Comparison of ENCODE assay signal across 24 cellular contexts in genomic region chr7:158487546-158488224, GRCh38.
DNase-seq lines count a peak whose midpoint lies in the region; ATAC-seq and TF ChIP-seq lines count a peak whose summit lies in the region.
"Had no signal": no experiment of that assay in that cellular context is flagged by ENCODE, and none has a peak within 500 bp of the region (broad histone marks: within the 10 kb centered on the region; RNA-seq: fewer than 3 reads in every experiment).

No MANE protein-coding gene starts in this region.

- intact Hi-C loops in head of caudate nucleus (cut with DNase I), result no loop called here

- no peaks in the 10 kb centered on the region for H3K9me3 ChIP-seq in osteoblast (ENCODE audit: low read depth, low read length)
- H3K9me3 ChIP-seq: SK-N-SH had no signal

- DNase-seq in NCI-H1092 treated with DMSO at 0.1 percent for 48 hours (lab: John Stamatoyannopoulos, UW) (peak; percentile 93), NCI-H1930 (lab: John Stamatoyannopoulos, UW) (peak; percentile 50 to 70), NCI-H774 (lab: John Stamatoyannopoulos, UW) (peak; percentile 46), head of caudate nucleus (peak in 22 of 42 donors; percentile 39 to 80 (median 60)), osteoblast (ENCODE audit: insufficient read length, low spot score, missing footprints) (no peak), DMS53 treated with DMSO at 0.1 percent for 48 hours (lab: John Stamatoyannopoulos, UW; ENCODE audit: unreplicated experiment) (no peak)
- no peak for DNase-seq in activated T-cell treated with anti-CD3 and anti-CD28 coated beads, Interleukin-2, amount 50 U/mL, for 24 hours
- DNase-seq: activated CD4-positive, alpha-beta T cell treated with anti-CD3 and anti-CD28 coated beads, Interleukin-2, amount 10 ng/mL, durations not matched to agents 24 days and 14 days; activated T-cell treated with anti-CD3 and anti-CD28 coated beads, Interleukin-2, amount 50 U/mL, for 72 hours; CD8-positive, alpha-beta T cell; HCEC 1CT; kidney glomerular epithelial cell; midbrain; MM.1S; natural killer cell; NCI-H187; NK-92 treated with Interleukin-12 subunit alpha and Interleukin-12 subunit beta, amount 100 ng/mL, for 24 hours; SK-N-SH; stimulated activated CD4-positive, alpha-beta T cell treated with anti-CD3 and anti-CD28 coated beads, Interleukin-15, amount 100 ng/mL, for 24 hours had no signal

- no peaks in the 10 kb centered on the region for H3K27me3 Mint-ChIP-seq in activated T-cell treated with anti-CD3 and anti-CD28 coated beads, Interleukin-2, amount 50 U/mL, for 24 hours
- H3K27me3 Mint-ChIP-seq: activated CD4-positive, alpha-beta T cell treated with anti-CD3 and anti-CD28 coated beads, Interleukin-2, amount 10 ng/mL, durations not matched to agents 24 days and 14 days; B cell; type B pancreatic cell had no signal

- no peak overlapping the region for H2AFZ ChIP-seq in osteoblast (ENCODE audit: low read length)

- H3K27ac ChIP-seq in osteoblast (ENCODE audit: low read depth, low read length), result no peak overlapping the region

- H3K4me1 ChIP-seq in osteoblast (ENCODE audit: insufficient read depth, low read length), result no peaks in the 10 kb centered on the region

- H3K4me3 Mint-ChIP-seq in activated T-cell treated with anti-CD3 and anti-CD28 coated beads, Interleukin-2, amount 50 U/mL, for 24 hours, result no peak overlapping the region
- H3K4me3 Mint-ChIP-seq: activated CD4-positive, alpha-beta T cell treated with anti-CD3 and anti-CD28 coated beads, Interleukin-2, amount 10 ng/mL, durations not matched to agents 24 days and 14 days; activated T-cell treated with anti-CD3 and anti-CD28 coated beads, Interleukin-2, amount 50 U/mL, for 72 hours; B cell; CD8-positive, alpha-beta T cell; natural killer cell; stimulated activated effector memory CD8-positive, alpha-beta T cell treated with anti-CD3 and anti-CD28 coated beads, Interleukin-12 subunit alpha, Interleukin-12 subunit beta, amount 100 ng/mL, for 72 hours; type B pancreatic cell; WTC11 had no signal

- ATAC-seq in GM21447 (IDR thresholded peaks at IDR 0.05; ENCODE audit: unreplicated experiment), result no peak
- ATAC-seq: activated T-cell treated with anti-CD3 and anti-CD28 coated beads, Interleukin-2, amount 50 U/mL, for 72 hours; CD8-positive, alpha-beta T cell; natural killer cell; stimulated activated effector memory CD8-positive, alpha-beta T cell treated with anti-CD3 and anti-CD28 coated beads, Interleukin-12 subunit alpha, Interleukin-12 subunit beta, amount 100 ng/mL, for 72 hours; WTC11 had no signal

- no peaks in the 10 kb centered on the region for H3K27me3 ChIP-seq in osteoblast (ENCODE audit: insufficient read depth, low read length)

- H3K4me1 Mint-ChIP-seq in activated T-cell treated with anti-CD3 and anti-CD28 coated beads, Interleukin-2, amount 50 U/mL, for 24 hours (ENCODE audit: low read depth), result no peaks in the 10 kb centered on the region
- H3K4me1 Mint-ChIP-seq: activated CD4-positive, alpha-beta T cell treated with anti-CD3 and anti-CD28 coated beads, Interleukin-2, amount 10 ng/mL, durations not matched to agents 24 days and 14 days; B cell; natural killer cell; stimulated activated effector memory CD8-positive, alpha-beta T cell treated with anti-CD3 and anti-CD28 coated beads, Interleukin-12 subunit alpha, Interleukin-12 subunit beta, amount 100 ng/mL, for 72 hours had no signal

- no peak overlapping the region for H3K27ac Mint-ChIP-seq in activated T-cell treated with anti-CD3 and anti-CD28 coated beads, Interleukin-2, amount 50 U/mL, for 24 hours
- H3K27ac Mint-ChIP-seq: activated CD4-positive, alpha-beta T cell treated with anti-CD3 and anti-CD28 coated beads, Interleukin-2, amount 10 ng/mL, durations not matched to agents 24 days and 14 days; activated T-cell treated with anti-CD3 and anti-CD28 coated beads, Interleukin-2, amount 50 U/mL, for 72 hours; B cell; CD8-positive, alpha-beta T cell; natural killer cell; stimulated activated effector memory CD8-positive, alpha-beta T cell treated with anti-CD3 and anti-CD28 coated beads, Interleukin-12 subunit alpha, Interleukin-12 subunit beta, amount 100 ng/mL, for 72 hours; type B pancreatic cell; WTC11 had no signal

- no peaks in the 10 kb centered on the region for H3K36me3 Mint-ChIP-seq in activated T-cell treated with anti-CD3 and anti-CD28 coated beads, Interleukin-2, amount 50 U/mL, for 24 hours (ENCODE audit: low read depth)
- H3K36me3 Mint-ChIP-seq: CD8-positive, alpha-beta T cell; natural killer cell; stimulated activated effector memory CD8-positive, alpha-beta T cell treated with anti-CD3 and anti-CD28 coated beads, Interleukin-12 subunit alpha, Interleukin-12 subunit beta, amount 100 ng/mL, for 72 hours; type B pancreatic cell; WTC11 had no signal

- no peak overlapping the region for H3K4me2 ChIP-seq in osteoblast (ENCODE audit: insufficient read depth, low read length)
- H3K4me2 ChIP-seq: SK-N-SH had no signal

- H3K79me2 ChIP-seq in osteoblast (ENCODE audit: insufficient read depth, low read length), result no peaks in the 10 kb centered on the region

- H4K20me1 ChIP-seq in osteoblast (ENCODE audit: insufficient read depth, low read length), result no peaks in the 10 kb centered on the region

- H3K9me3 Mint-ChIP-seq in activated T-cell treated with anti-CD3 and anti-CD28 coated beads, Interleukin-2, amount 50 U/mL, for 24 hours, result no peaks in the 10 kb centered on the region
- H3K9me3 Mint-ChIP-seq: activated CD4-positive, alpha-beta T cell treated with anti-CD3 and anti-CD28 coated beads, Interleukin-2, amount 10 ng/mL, durations not matched to agents 24 days and 14 days; activated T-cell treated with anti-CD3 and anti-CD28 coated beads, Interleukin-2, amount 50 U/mL, for 72 hours; CD8-positive, alpha-beta T cell; natural killer cell; stimulated activated effector memory CD8-positive, alpha-beta T cell treated with anti-CD3 and anti-CD28 coated beads, Interleukin-12 subunit alpha, Interleukin-12 subunit beta, amount 100 ng/mL, for 72 hours; type B pancreatic cell had no signal

- no peak overlapping the region for H3K4me3 ChIP-seq in osteoblast (ENCODE audit: insufficient read depth, low read length)

- no peak for TF ChIP-seq CTCF in osteoblast (IDR thresholded peaks at IDR 0.05; ENCODE audit: extremely low read depth, low read depth, low read length)

- no peaks in the 10 kb centered on the region for H3K36me3 ChIP-seq in osteoblast (ENCODE audit: insufficient read depth, low read length)

Comparison
In these comparisons a context has a peak if more than half of its experiments do, and no peak if none do; other contexts are left out.
1. DNase-seq: peak in NCI-H1092 treated with DMSO at 0.1 percent for 48 hours (single experiment), NCI-H1930 (2 of 2), NCI-H774 (single experiment) and head of caudate nucleus (22 of 42); none in osteoblast (single experiment), activated T-cell treated with anti-CD3 and anti-CD28 coated beads, Interleukin-2, amount 50 U/mL, for 24 hours (single experiment) and DMS53 treated with DMSO at 0.1 percent for 48 hours (single experiment).